Comparison of ENCODE assay signal across 8 cellular contexts in the genomic region with DNA sequence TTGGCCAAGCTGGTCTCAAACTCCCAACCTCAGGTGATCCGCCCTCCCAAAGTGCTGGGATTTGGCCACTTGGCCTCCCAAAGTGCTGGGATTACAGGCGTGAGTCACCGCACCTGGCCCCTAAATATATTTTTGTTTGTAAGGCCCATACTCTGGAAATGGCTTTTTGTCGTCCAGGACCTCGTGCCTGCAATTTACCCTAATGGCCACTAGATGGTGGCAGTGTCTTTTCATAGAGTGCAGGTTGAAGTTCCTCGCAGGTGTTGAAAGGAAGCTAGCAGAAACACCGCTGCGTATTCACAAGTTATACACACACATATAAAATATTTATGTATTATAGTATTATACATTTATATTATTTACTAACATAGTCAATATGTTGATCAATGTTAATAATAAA.
DNase-seq lines count a peak whose midpoint lies in the region; ATAC-seq, FAIRE-seq and TF ChIP-seq lines count a peak whose summit lies in the region.

No MANE protein-coding gene starts in this region.

- H3K4me3 Mint-ChIP-seq in activated CD4-positive, alpha-beta T cell treated with anti-CD3 and anti-CD28 coated beads, Interleukin-2, amount 10 ng/mL, durations not matched to agents 7 days and 5 days: no peak overlapping the region
- H3K4me3 Mint-ChIP-seq in naive thymus-derived CD4-positive, alpha-beta T cell: no peak overlapping the region

- TF ChIP-seq CTCF in choroid plexus epithelial cell (conservative IDR thresholded peaks at IDR 0.05; ENCODE audit: low read depth, low read length): peak; percentile 81

- H3K36me3 ChIP-seq in small intestine (ENCODE audit: control insufficient read depth in 2 of 2, insufficient read depth in 2 of 2, low read length in 2 of 2): no peaks in the 10 kb centered on the region
- no peaks in the 10 kb centered on the region for H3K36me3 ChIP-seq in naive thymus-derived CD4-positive, alpha-beta T cell (ENCODE audit: control insufficient read depth in 2 of 3, insufficient read depth in 3 of 3, low read length in 3 of 3)

- intact Hi-C loops in naive thymus-derived CD4-positive, alpha-beta T cell (cut with micrococcal nuclease): no loop called here
- intact Hi-C loops in posterior vena cava (cut with DNase I): no loop called here

- H3K27ac Mint-ChIP-seq in activated CD4-positive, alpha-beta T cell treated with anti-CD3 and anti-CD28 coated beads, Interleukin-2, amount 10 ng/mL, durations not matched to agents 7 days and 5 days: no peak overlapping the region
- H3K27ac Mint-ChIP-seq in naive thymus-derived CD4-positive, alpha-beta T cell: no peak overlapping the region

- H3K4me1 Mint-ChIP-seq in activated CD4-positive, alpha-beta T cell treated with anti-CD3 and anti-CD28 coated beads, Interleukin-2, amount 10 ng/mL, durations not matched to agents 7 days and 5 days: no peaks in the 10 kb centered on the region
- no peaks in the 10 kb centered on the region for H3K4me1 Mint-ChIP-seq in naive thymus-derived CD4-positive, alpha-beta T cell

- no peaks in the 10 kb centered on the region for H3K9me3 ChIP-seq in small intestine (ENCODE audit: control insufficient read depth, low read depth)
- H3K9me3 ChIP-seq in naive thymus-derived CD4-positive, alpha-beta T cell (ENCODE audit: control insufficient read depth in 2 of 3, low read length in 3 of 3): peaks cover 0 to 8% (median 0%) of the 10 kb centered on the region in 3 experiments

- no peak for FAIRE-seq in small intestine (lab: Jason Lieb, UNC)

- POLR2A ChIA-PET in activated CD4-positive, alpha-beta T cell treated with anti-CD3 and anti-CD28 coated beads, Interleukin-2, amount 10 ng/mL, durations not matched to agents 7 days and 5 days (lab: Charles Lee): no interaction called here
- POLR2A ChIA-PET in naive thymus-derived CD4-positive, alpha-beta T cell (lab: Charles Lee): no interaction called here

- 67 to 72% (median 69%) methylated on average over 8 of the region's 8 CpGs for WGBS in small intestine, 3 donors

- no peaks in the 10 kb centered on the region for H3K36me3 Mint-ChIP-seq in activated CD4-positive, alpha-beta T cell treated with anti-CD3 and anti-CD28 coated beads, Interleukin-2, amount 10 ng/mL, durations not matched to agents 7 days and 5 days (ENCODE audit: low read depth)
- H3K36me3 Mint-ChIP-seq in naive thymus-derived CD4-positive, alpha-beta T cell: no peaks in the 10 kb centered on the region

- no peaks in the 10 kb centered on the region for H3K27me3 Mint-ChIP-seq in activated CD4-positive, alpha-beta T cell treated with anti-CD3 and anti-CD28 coated beads, Interleukin-2, amount 10 ng/mL, durations not matched to agents 7 days and 5 days
- no peaks in the 10 kb centered on the region for H3K27me3 Mint-ChIP-seq in naive thymus-derived CD4-positive, alpha-beta T cell

- H3K4me1 ChIP-seq in small intestine (ENCODE audit: control insufficient read depth in 2 of 2, insufficient read depth in 1 of 2, low read depth in 1 of 2, low read length in 1 of 2): no peaks in the 10 kb centered on the region
- H3K4me1 ChIP-seq in naive thymus-derived CD4-positive, alpha-beta T cell (ENCODE audit: control insufficient read depth in 2 of 2, insufficient read depth in 2 of 2, low read length in 2 of 2): no peaks in the 10 kb centered on the region

- no peaks in the 10 kb centered on the region for H3K9me3 Mint-ChIP-seq in activated CD4-positive, alpha-beta T cell treated with anti-CD3 and anti-CD28 coated beads, Interleukin-2, amount 10 ng/mL, durations not matched to agents 7 days and 5 days
- H3K9me3 Mint-ChIP-seq in naive thymus-derived CD4-positive, alpha-beta T cell: peaks cover 0 to 13% (median 2%) of the 10 kb centered on the region in 11 donors

- DNase-seq in activated CD4-positive, alpha-beta T cell treated with anti-CD3 and anti-CD28 coated beads, Interleukin-2, amount 10 ng/mL, durations not matched to agents 7 days and 5 days: peak; percentile 26
- DNase-seq in activated CD4-positive, alpha-beta T cell treated with anti-CD3 and anti-CD28 coated beads for 4 hours: no peak
- DNase-seq in MV-4-11 (lab: John Stamatoyannopoulos, UW): peak; percentile 2
- DNase-seq in choroid plexus epithelial cell (ENCODE audit: low read depth): peak; percentile 56
- peak; percentile 46 for DNase-seq in small intestine
- no peak for DNase-seq in cortex of kidney (lab: John Stamatoyannopoulos, UW)
- no peak for DNase-seq in naive thymus-derived CD4-positive, alpha-beta T cell
- DNase-seq in posterior vena cava (ENCODE audit: low spot score): no peak

- CTCF ChIA-PET in activated CD4-positive, alpha-beta T cell treated with anti-CD3 and anti-CD28 coated beads, Interleukin-2, amount 10 ng/mL, durations not matched to agents 7 days and 5 days (lab: Charles Lee): interaction anchor here (0.6 to 0.7 kb wide), 2 partner anchors 16 to 522 kb away, joined by 3 read pairs; no protein-coding TSS in a partner anchor
- CTCF ChIA-PET in naive thymus-derived CD4-positive, alpha-beta T cell (lab: Charles Lee): no interaction called here

- no peak overlapping the region for H3K27ac ChIP-seq in small intestine (ENCODE audit: low read depth in 1 of 2, low read length in 1 of 2)
- H3K27ac ChIP-seq in naive thymus-derived CD4-positive, alpha-beta T cell (ENCODE audit: low read depth, low read length): no peak overlapping the region

- H3K27me3 ChIP-seq in small intestine (ENCODE audit: control insufficient read depth in 2 of 2, insufficient read depth in 2 of 2, low read length in 2 of 2): no peaks in the 10 kb centered on the region
- no peaks in the 10 kb centered on the region for H3K27me3 ChIP-seq in naive thymus-derived CD4-positive, alpha-beta T cell (ENCODE audit: control insufficient read depth in 2 of 2, insufficient read depth in 2 of 2, low read length in 2 of 2)

- ATAC-seq in naive thymus-derived CD4-positive, alpha-beta T cell: no peak

- H3K4me3 ChIP-seq in choroid plexus epithelial cell (ENCODE audit: low read depth, low read length) (no peak overlapping the region), small intestine (ENCODE audit: low read depth in 1 of 2, low read length in 2 of 2) (no peak overlapping the region)
- H3K4me3 ChIP-seq in naive thymus-derived CD4-positive, alpha-beta T cell (ENCODE audit: low read length): no peak overlapping the region

Comparison
In these comparisons a context has a peak if more than half of its experiments do, and no peak if none do; other contexts are left out.
1. DNase-seq: peak in activated CD4-positive, alpha-beta T cell treated with anti-CD3 and anti-CD28 coated beads, Interleukin-2, amount 10 ng/mL, durations not matched to agents 7 days and 5 days (single experiment), MV-4-11 (single experiment), choroid plexus epithelial cell (single experiment) and small intestine (single experiment); none in activated CD4-positive, alpha-beta T cell treated with anti-CD3 and anti-CD28 coated beads for 4 hours (0 of 2), cortex of kidney (single experiment), naive thymus-derived CD4-positive, alpha-beta T cell (0 of 9) and posterior vena cava (single experiment).